9 cellular contexts compared by ENCODE assay signal in genomic region chr10:78972947-78973900, GRCh38.
DNase-seq lines count a peak whose midpoint lies in the region; ATAC-seq, FAIRE-seq and TF ChIP-seq lines count a peak whose summit lies in the region.
"Had no signal": no experiment of that assay in that cellular context is flagged by ENCODE, and none has a peak within 500 bp of the region (broad histone marks: within the 10 kb centered on the region; RNA-seq: fewer than 3 reads in every experiment).

No MANE protein-coding gene starts in this region.

- H4K20me1 ChIP-seq in endothelial cell of umbilical vein (replicated peaks; ENCODE audit: control insufficient read depth, extremely low read depth, insufficient read depth, low read length), result no peaks in the 10 kb centered on the region

- peak overlapping the region; percentile 63 for H3K4me3 Mint-ChIP-seq in mesothelial cell of epicardium

- dilution Hi-C loops in endothelial cell of umbilical vein (cut with MboI; ENCODE audit: extremely low pct_ligation_motif_present, low sequenced_read_pairs), result no loop called here

- H3K9ac ChIP-seq in NT2/D1 (ENCODE audit: insufficient read length, low read depth), result peak overlapping the region; percentile 77
- H3K9ac ChIP-seq in endothelial cell of umbilical vein (replicated peaks; ENCODE audit: extremely low read depth, insufficient read depth, low read length), result peak overlapping the region; percentile 90

- no peaks in the 10 kb centered on the region for H3K36me3 Mint-ChIP-seq in mesothelial cell of epicardium

- intact Hi-C loops in endothelial cell of umbilical vein (cut with micrococcal nuclease), result loop anchor here (1.0 to 5.0 kb wide), 5 partner anchors 204 to 941 kb away; partner anchors contain the start of gene RPS24

- no peak for TF ChIP-seq CTCF in endothelial cell of umbilical vein (IDR thresholded peaks at IDR 0.05; ENCODE audit: extremely low read depth in 1 of 2, insufficient read depth in 1 of 2, low read depth in 1 of 2, low read length in 2 of 2)
- no peak for TF ChIP-seq CTCF in mesothelial cell of epicardium (IDR thresholded peaks at IDR 0.05; ENCODE audit: unreplicated experiment)

- no peaks in the 10 kb centered on the region for H3K9me3 ChIP-seq in NT2/D1 (ENCODE audit: insufficient read depth, low read length)
- H3K9me3 ChIP-seq in endothelial cell of umbilical vein (replicated peaks; ENCODE audit: control insufficient read depth, insufficient read depth, low read length), result no peaks in the 10 kb centered on the region

- peak overlapping the region; percentile 90 for H3K27ac Mint-ChIP-seq in mesothelial cell of epicardium

- no peaks in the 10 kb centered on the region for H3K9me3 Mint-ChIP-seq in mesothelial cell of epicardium

- peak overlapping the region; percentile 98 for H3K27ac ChIP-seq in endothelial cell of umbilical vein (ENCODE audit: insufficient read depth, low read depth, low read length)

- CTCF ChIA-PET in endothelial cell of umbilical vein (lab: Charles Lee), result interaction anchor here (0.7 to 3.0 kb wide), 15 partner anchors 9 to 1126 kb away, joined by 3 to 36 read pairs (median 4); no protein-coding TSS in a partner anchor

- peak; percentile 79 for FAIRE-seq in endothelial cell of umbilical vein (lab: Jason Lieb, UNC)
- FAIRE-seq: endometrium had no signal

- H3K36me3 ChIP-seq in NT2/D1 (ENCODE audit: insufficient read depth, insufficient read length, low read length), result no peaks in the 10 kb centered on the region
- no peaks in the 10 kb centered on the region for H3K36me3 ChIP-seq in endothelial cell of umbilical vein (ENCODE audit: control insufficient read depth in 2 of 2, extremely low read depth in 1 of 2, insufficient read depth in 2 of 2, low read length in 2 of 2)

- H3K4me1 Mint-ChIP-seq in mesothelial cell of epicardium, result peaks cover 31% of the 10 kb centered on the region

- POLR2A ChIA-PET in endothelial cell of umbilical vein (lab: Charles Lee), result interaction anchor here (0.6 to 1.8 kb wide), 4 partner anchors 10 to 182 kb away, joined by 3 to 9 read pairs (median 3); no protein-coding TSS in a partner anchor

- peaks cover 33% of the 10 kb centered on the region for H3K4me1 ChIP-seq in NT2/D1 (ENCODE audit: insufficient read depth, insufficient read length)
- peaks cover 32% of the 10 kb centered on the region for H3K4me1 ChIP-seq in endothelial cell of umbilical vein (ENCODE audit: control insufficient read depth, extremely low read depth, insufficient read depth, low read length)

- H3K79me2 ChIP-seq in endothelial cell of umbilical vein (ENCODE audit: control insufficient read depth, insufficient read depth, low read length), result no peaks in the 10 kb centered on the region

- H3K9me1 ChIP-seq in endothelial cell of umbilical vein (replicated peaks; ENCODE audit: control insufficient read depth, extremely low read depth, insufficient read depth, low read length), result no peaks in the 10 kb centered on the region

- H3K4me3 ChIP-seq in NT2/D1 (ENCODE audit: insufficient read length, low read depth) (peak overlapping the region; percentile 49), endothelial cell of umbilical vein (replicated peaks in 1 of 3; ENCODE audit: insufficient read depth in 1 of 3, low read depth in 1 of 3, low read length in 3 of 3) (peak overlapping the region in 2 of 3 experiments; percentile 11 to 15)

- TF ChIP-seq POLR2A in endothelial cell of umbilical vein (IDR thresholded peaks at IDR 0.05; ENCODE audit: low read depth, low read length), result peak; percentile 55

- DNase-seq in COLO829 (ENCODE audit: low spot score) (peak; percentile 94), HUDEP-2 (lab: John Stamatoyannopoulos, UW; ENCODE audit: unreplicated experiment in 76 of 76) (peak in 69 of 76 experiments; percentile 6 to 80 (median 55)), NT2/D1 (ENCODE audit: low read depth, low spot score) (peak; percentile 63), activated T-cell treated with anti-CD3 and anti-CD28 coated beads for 1 hour (ENCODE audit: low read depth) (peak; percentile 46), endothelial cell of umbilical vein (ENCODE audit: low read depth, low spot score) (peak; percentile 91), mesothelial cell of epicardium (ENCODE audit: low spot score in 2 of 2, unreplicated experiment in 2 of 2) (peak; percentile 42 to 71)
- DNase-seq in stimulated activated CD8-positive, alpha-beta memory T cell treated with anti-CD3 and anti-CD28 coated beads, Interleukin-15, amount 100 ng/mL, for 24 hours (ENCODE audit: low read depth), result peak; percentile 51

- no peak overlapping the region for H2AFZ ChIP-seq in endothelial cell of umbilical vein (ENCODE audit: low read depth, low read length)

- TSS peak; percentile 81 for BruUV-seq in endothelial cell of umbilical vein (replicated peaks; lab: Mats Ljungman, UMichigan)

- H3K27me3 Mint-ChIP-seq in mesothelial cell of epicardium (ENCODE audit: low read depth), result no peaks in the 10 kb centered on the region

- peak; percentile 85 for ATAC-seq in GM21423 (IDR thresholded peaks at IDR 0.05; ENCODE audit: unreplicated experiment)

- H3K27me3 ChIP-seq in NT2/D1 (ENCODE audit: insufficient read depth, insufficient read length) (peaks cover 4% of the 10 kb centered on the region), endothelial cell of umbilical vein (ENCODE audit: control insufficient read depth in 2 of 2, insufficient read depth in 2 of 2, low read length in 2 of 2) (no peaks in the 10 kb centered on the region)

- H3K4me2 ChIP-seq in endothelial cell of umbilical vein (ENCODE audit: insufficient read depth, low read length), result peak overlapping the region; percentile 37

TF ChIP-seq in endothelial cell of umbilical vein, 7 proteins besides CTCF, POLR2A, EP300 and RAD21:
- TF ChIP-seq FOS (IDR thresholded peaks at IDR 0.05; ENCODE audit: borderline replicate concordance, insufficient read depth, low read length) (peak; percentile 76), JUN (IDR thresholded peaks at IDR 0.05; ENCODE audit: borderline replicate concordance, insufficient read depth, insufficient read length, low read depth) (peak; percentile 80), EZH2 (IDR thresholded peaks at IDR 0.05; ENCODE audit: borderline replicate concordance, low read depth, low read length, severe bottlenecking) (no peak), POLR2AphosphoS5 (IDR thresholded peaks at IDR 0.05; ENCODE audit: insufficient read depth, low read depth, low read length) (peak; percentile 83), MYC (IDR thresholded peaks at IDR 0.05; ENCODE audit: low read depth, low read length) (peak; percentile 82), GATA2 (IDR thresholded peaks at IDR 0.05; ENCODE audit: insufficient read depth, insufficient read length, low read depth, low read length) (no peak)
- TF ChIP-seq, protein P1, sequence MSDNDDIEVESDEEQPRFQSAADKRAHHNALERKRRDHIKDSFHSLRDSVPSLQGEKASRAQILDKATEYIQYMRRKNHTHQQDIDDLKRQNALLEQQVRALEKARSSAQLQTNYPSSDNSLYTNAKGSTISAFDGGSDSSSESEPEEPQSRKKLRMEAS (IDR thresholded peaks at IDR 0.05; ENCODE audit: insufficient read depth, insufficient read length), result no peak
TF ChIP-seq in endothelial cell of umbilical vein: peak in this region for 4.

Comparison
In these comparisons a context has a peak if more than half of its experiments do, and no peak if none do; other contexts are left out.
1. Peak in every context shown above with its lines: DNase-seq, ATAC-seq, H3K4me3 ChIP-seq and H3K27ac ChIP-seq.